2 cellular contexts compared by ENCODE assay signal in genomic region chr12:109126781-109127180, GRCh38.
TF ChIP-seq lines count a peak whose summit lies in the region.

No MANE protein-coding gene starts in this region.

TF ChIP-seq in liver, 16 proteins besides CTCF, POLR2A, EP300 and RAD21:
- TF ChIP-seq HNF4A (conservative IDR thresholded peaks at IDR 0.05) (peak; percentile 22 to 29), EGR1 (IDR thresholded peaks at IDR 0.05; ENCODE audit: low read depth in 2 of 2) (no peak), HNF4G (IDR thresholded peaks at IDR 0.05) (no peak), MAX (IDR thresholded peaks at IDR 0.05) (peak; percentile 26), FOXA2 (IDR thresholded peaks at IDR 0.05) (no peak), ZBTB33 (IDR thresholded peaks at IDR 0.05) (no peak), GABPA (IDR thresholded peaks at IDR 0.05 in 1 of 2, conservative IDR thresholded peaks at IDR 0.05 in 1 of 2) (no peak), FOXA1 (IDR thresholded peaks at IDR 0.05) (no peak), TAF1 (conservative IDR thresholded peaks at IDR 0.05) (no peak), REST (IDR thresholded peaks at IDR 0.05) (no peak), NR2F2 (IDR thresholded peaks at IDR 0.05) (no peak), ATF3 (IDR thresholded peaks at IDR 0.05) (no peak), SP1 (IDR thresholded peaks at IDR 0.05) (peak; percentile 28), RXRA (IDR thresholded peaks at IDR 0.05) (peak; percentile 33 to 48), YY1 (IDR thresholded peaks at IDR 0.05) (no peak), JUND (IDR thresholded peaks at IDR 0.05) (no peak)
TF ChIP-seq in liver: peak in this region for 4.

TF ChIP-seq in HepG2, 621 proteins besides CTCF, POLR2A, EP300 and RAD21:
- no peak for TF ChIP-seq NR2C2 (CRISPR knock-in tag; IDR thresholded peaks at IDR 0.05; ENCODE audit: borderline replicate concordance)
- no peak for TF ChIP-seq FOXC1 (CRISPR knock-in tag; IDR thresholded peaks at IDR 0.05; ENCODE audit: borderline replicate concordance)
- TF ChIP-seq SRSF9 (IDR thresholded peaks at IDR 0.05; ENCODE audit: borderline replicate concordance, insufficient read depth, low read depth, low read length, poor library complexity, severe bottlenecking): no peak
- no peak for TF ChIP-seq RARG (CRISPR knock-in tag; IDR thresholded peaks at IDR 0.05; ENCODE audit: low read depth)
- no peak for TF ChIP-seq ZNF234 (CRISPR knock-in tag; conservative IDR thresholded peaks at IDR 0.05)
- TF ChIP-seq MTERF4 (CRISPR knock-in tag; IDR thresholded peaks at IDR 0.05): no peak
- TF ChIP-seq RBAK (CRISPR knock-in tag; IDR thresholded peaks at IDR 0.05): no peak
- no peak for TF ChIP-seq CEBPG (CRISPR knock-in tag; IDR thresholded peaks at IDR 0.05)
- no peak for TF ChIP-seq ZMYM4 (CRISPR knock-in tag; IDR thresholded peaks at IDR 0.05)
- no peak for TF ChIP-seq PLSCR1 (CRISPR knock-in tag; IDR thresholded peaks at IDR 0.05; ENCODE audit: borderline replicate concordance)
- no peak for TF ChIP-seq ATRX (CRISPR knock-in tag; IDR thresholded peaks at IDR 0.05; ENCODE audit: borderline replicate concordance)
- TF ChIP-seq ATF3 (CRISPR knock-in tag; IDR thresholded peaks at IDR 0.05): no peak
- TF ChIP-seq ISL2 (CRISPR knock-in tag; IDR thresholded peaks at IDR 0.05): no peak
- no peak for TF ChIP-seq ONECUT2 (CRISPR knock-in tag; IDR thresholded peaks at IDR 0.05)
- no peak for TF ChIP-seq ZBTB8A (CRISPR knock-in tag; IDR thresholded peaks at IDR 0.05; ENCODE audit: borderline replicate concordance, low read depth)
- TF ChIP-seq HOXA3 (CRISPR knock-in tag; IDR thresholded peaks at IDR 0.05): no peak
TF ChIP-seq in HepG2: peak in this region for 0.
